8 cellular contexts compared by ENCODE assay signal in the genomic region with DNA sequence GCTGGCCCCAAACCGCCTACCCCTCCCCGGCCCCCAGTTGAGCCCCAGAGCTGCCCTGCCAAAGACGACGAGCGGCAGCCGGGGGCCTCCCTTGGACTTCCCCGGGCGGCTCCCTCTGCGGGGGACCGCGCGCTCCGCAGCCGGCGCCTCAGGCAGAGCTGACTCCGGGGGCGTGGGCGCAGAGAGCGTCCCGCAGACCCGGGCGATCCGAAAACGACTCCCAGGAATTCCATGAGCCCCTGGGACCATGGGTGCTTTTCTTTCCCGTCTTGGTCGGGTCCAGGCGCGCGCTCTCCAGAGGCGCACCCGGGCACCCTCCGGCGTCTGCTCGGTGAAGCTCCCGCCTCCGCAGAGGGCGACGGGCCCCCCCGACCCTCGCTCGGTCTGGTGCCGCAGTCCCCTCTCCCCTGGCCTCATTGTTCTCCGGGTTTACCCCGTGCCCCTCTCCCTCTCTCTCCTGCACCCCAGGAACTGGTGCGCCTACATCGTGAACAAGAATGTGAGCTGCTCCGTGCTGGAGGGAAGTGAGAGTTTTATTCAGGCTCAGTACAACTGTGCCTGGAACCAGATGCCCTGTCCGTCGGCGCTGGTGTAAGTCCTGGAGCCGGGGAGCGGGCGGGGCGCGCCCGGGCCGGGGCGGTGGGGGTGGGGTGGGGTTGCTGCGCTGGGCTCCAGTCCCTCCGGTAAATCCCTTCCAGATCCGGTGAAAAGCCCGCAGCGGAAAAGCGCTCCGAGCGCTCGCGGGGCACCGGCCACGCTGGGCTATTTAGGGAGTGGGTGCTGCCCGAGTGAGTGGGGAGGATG. TPM values are rescaled to one million over a fixed set of nuclear protein-coding genes. Genes with fewer than 3 reads are reported as not detected.
DNase-seq lines count a peak whose midpoint lies in the region; ATAC-seq and TF ChIP-seq lines count a peak whose summit lies in the region.

No MANE protein-coding gene starts in this region.

- peak overlapping the region in 1 of 4 donors; percentile 60 for H3K27ac ChIP-seq in body of pancreas

- TF ChIP-seq POLR2A in body of pancreas (IDR thresholded peaks at IDR 0.05): no peak

- peak overlapping the region in 1 of 2 donors; percentile 17 for H3K4me3 ChIP-seq in body of pancreas

- intact Hi-C loops in body of pancreas (cut with DNase I): no loop called here
- intact Hi-C loops in left colon (cut with DNase I, micrococcal nuclease): no loop called here

- WGBS in body of pancreas, 2 donors: 2% methylated on average over 16 to 67 of the region's 71 CpGs

- H3K36me3 ChIP-seq in body of pancreas (replicated peaks in 1 of 2; ENCODE audit: insufficient read depth in 1 of 2, low read depth in 2 of 2): no peaks in the 10 kb centered on the region

- H3K27me3 ChIP-seq in body of pancreas: no peaks in the 10 kb centered on the region

- peak in 1 of 4 donors; percentile 16 for DNase-seq in body of pancreas
- peak in 1 of 2 donors; percentile 20 for DNase-seq in left colon
- DNase-seq in stimulated activated CD8-positive, alpha-beta memory T cell treated with anti-CD3 and anti-CD28 coated beads, Interleukin-4, amount 100 ng/mL, for 48 hours: peak; percentile 54
- no peak for DNase-seq in effector CD8-positive, alpha-beta T cell (lab: John Stamatoyannopoulos, UW)
- DNase-seq in A172 (ENCODE audit: low spot score): no peak

- TF ChIP-seq EP300 in Ishikawa (IDR thresholded peaks at IDR 0.05; ENCODE audit: borderline replicate concordance): no peak

- no peak for TF ChIP-seq CTCF in body of pancreas (IDR thresholded peaks at IDR 0.05)

- no peaks in the 10 kb centered on the region for H3K9me3 ChIP-seq in body of pancreas

- no peak for TF ChIP-seq RAD21 in Ishikawa (IDR thresholded peaks at IDR 0.05; ENCODE audit: low read depth)

- peaks cover 22% of the 10 kb centered on the region for H3K4me1 ChIP-seq in body of pancreas

- peak; percentile 40 for ATAC-seq in GM19351 (IDR thresholded peaks at IDR 0.05; ENCODE audit: unreplicated experiment)
- peak; percentile 31 for ATAC-seq in body of pancreas
- ATAC-seq in left colon: peak; percentile 23
- ATAC-seq in HG02970 (IDR thresholded peaks at IDR 0.05; ENCODE audit: low FRiP score, unreplicated experiment): no peak

TF ChIP-seq in Ishikawa, 13 proteins besides CTCF, POLR2A, EP300 and RAD21:
- TF ChIP-seq CEBPB (IDR thresholded peaks at IDR 0.05): no peak
- TF ChIP-seq TEAD4 (IDR thresholded peaks at IDR 0.05): no peak
- TF ChIP-seq YY1 (IDR thresholded peaks at IDR 0.05; ENCODE audit: low read depth): no peak
- 0 out of 2 replicates have a peak, but pooled peaks have one; percentile 8 for TF ChIP-seq EGR1 (IDR thresholded peaks at IDR 0.05)
- TF ChIP-seq CREB1 (IDR thresholded peaks at IDR 0.05; ENCODE audit: low read depth): no peak
- TF ChIP-seq NFIC (IDR thresholded peaks at IDR 0.05): no peak
- TF ChIP-seq, protein P1, sequence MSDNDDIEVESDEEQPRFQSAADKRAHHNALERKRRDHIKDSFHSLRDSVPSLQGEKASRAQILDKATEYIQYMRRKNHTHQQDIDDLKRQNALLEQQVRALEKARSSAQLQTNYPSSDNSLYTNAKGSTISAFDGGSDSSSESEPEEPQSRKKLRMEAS (IDR thresholded peaks at IDR 0.05): no peak

RNA-seq across cellular contexts. Expression of a gene that starts 0.7 kb away (rescaled TPM):
- total RNA-seq in body of pancreas (1 to 10 TPM; 2.0 to 3.1 TPM), left colon (10 to 100 TPM; 16.3 to 18.1 TPM)
- total RNA-seq in A172 (2014; rRNA removed; shearing (Covaris generic)): 1.7 and 4.3 TPM in 2 replicates
